ENCODE assay signal across 20 cellular contexts in genomic region chr17:70525976-70526375, GRCh38.
"Had no signal": no experiment of that assay in that cellular context is flagged by ENCODE, and none has a peak within 500 bp of the region (broad histone marks: within the 10 kb centered on the region; RNA-seq: fewer than 3 reads in every experiment).

No MANE protein-coding gene starts in this region.

- H3K9me3 ChIP-seq: gastrocnemius medialis, left ventricle myocardium inferior, neutrophil, ovary, psoas muscle, right atrium auricular region, tibial artery had no signal

- DNase-seq: activated CD4-positive, alpha-beta T cell treated with anti-CD3 and anti-CD28 coated beads for 1 hour; activated CD4-positive, alpha-beta T cell treated with anti-CD3 and anti-CD28 coated beads, Interleukin-2, amount 50 U/mL, for 1 hour; activated gamma-delta T cell treated with Interleukin-2 at 50 U/mL for 16 hours; activated T-cell treated with anti-CD3 and anti-CD28 coated beads, Interleukin-2, amount 50 U/mL, for 1 hour; anterior cingulate cortex; dermis blood vessel endothelial cell; effector memory CD4-positive, alpha-beta T cell; gastrocnemius medialis; hippocampal formation; kidney glomerular epithelial cell; left ventricle myocardium inferior; natural killer cell; ovary; psoas muscle; stimulated activated CD4-positive, alpha-beta T cell treated with anti-CD3 and anti-CD28 coated beads, Interleukin-1b, Interleukin-23, amount 100 ng/mL, for 48 hours; stimulated activated naive CD8-positive, alpha-beta T cell treated with anti-CD3 and anti-CD28 coated beads, Interleukin-15, amount 100 ng/mL, for 72 hours; tibial artery had no signal

- H3K36me3 ChIP-seq: gastrocnemius medialis, left ventricle myocardium inferior, neutrophil, ovary, right atrium auricular region, tibial artery had no signal

- H3K4me1 ChIP-seq: tibial artery had no signal

- ATAC-seq: esophagus mucosa; gastrocnemius medialis; natural killer cell; psoas muscle; stimulated activated naive CD8-positive, alpha-beta T cell treated with anti-CD3 and anti-CD28 coated beads, Interleukin-15, amount 100 ng/mL, for 72 hours had no signal

- H3K27ac ChIP-seq: gastrocnemius medialis, left ventricle myocardium inferior, ovary, psoas muscle, right atrium auricular region, tibial artery had no signal

- H3K27me3 ChIP-seq: gastrocnemius medialis, neutrophil, ovary, right atrium auricular region, tibial artery had no signal

- H3K4me3 ChIP-seq: gastrocnemius medialis, left ventricle myocardium inferior, ovary, psoas muscle, right atrium auricular region, tibial artery had no signal
